1 cellular context compared by ENCODE assay signal in genomic region chr19:11535792-11536595, GRCh38.
TF ChIP-seq lines count a peak whose summit lies in the region.

No MANE protein-coding gene starts in this region.

TF ChIP-seq in HepG2, 621 proteins besides CTCF, POLR2A, EP300 and RAD21 (continued from another document and continues in another):
- TF ChIP-seq, protein P1, sequence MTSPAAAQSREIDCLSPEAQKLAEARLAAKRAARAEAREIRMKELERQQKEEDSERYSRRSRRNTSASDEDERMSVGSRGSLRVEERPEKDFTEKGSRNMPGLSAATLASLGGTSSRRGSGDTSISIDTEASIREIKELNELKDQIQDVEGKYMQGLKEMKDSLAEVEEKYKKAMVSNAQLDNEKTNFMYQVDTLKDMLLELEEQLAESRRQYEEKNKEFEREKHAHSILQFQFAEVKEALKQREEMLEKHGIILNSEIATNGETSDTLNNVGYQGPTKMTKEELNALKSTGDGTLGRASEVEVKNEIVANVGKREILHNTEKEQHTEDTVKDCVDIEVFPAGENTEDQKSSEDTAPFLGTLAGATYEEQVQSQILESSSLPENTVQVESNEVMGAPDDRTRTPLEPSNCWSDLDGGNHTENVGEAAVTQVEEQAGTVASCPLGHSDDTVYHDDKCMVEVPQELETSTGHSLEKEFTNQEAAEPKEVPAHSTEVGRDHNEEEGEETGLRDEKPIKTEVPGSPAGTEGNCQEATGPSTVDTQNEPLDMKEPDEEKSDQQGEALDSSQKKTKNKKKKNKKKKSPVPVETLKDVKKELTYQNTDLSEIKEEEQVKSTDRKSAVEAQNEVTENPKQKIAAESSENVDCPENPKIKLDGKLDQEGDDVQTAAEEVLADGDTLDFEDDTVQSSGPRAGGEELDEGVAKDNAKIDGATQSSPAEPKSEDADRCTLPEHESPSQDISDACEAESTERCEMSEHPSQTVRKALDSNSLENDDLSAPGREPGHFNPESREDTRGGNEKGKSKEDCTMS (CRISPR knock-in tag; conservative IDR thresholded peaks at IDR 0.05): no peak
- no peak for TF ChIP-seq GTF3A (CRISPR knock-in tag; conservative IDR thresholded peaks at IDR 0.05)
- no peak for TF ChIP-seq ZNF652 (CRISPR knock-in tag; IDR thresholded peaks at IDR 0.05; ENCODE audit: borderline replicate concordance, low read depth)
- TF ChIP-seq ZNF460 (CRISPR knock-in tag; IDR thresholded peaks at IDR 0.05; ENCODE audit: borderline replicate concordance): no peak
- no peak for TF ChIP-seq HNRNPLL (IDR thresholded peaks at IDR 0.05; ENCODE audit: low read depth, low read length, poor library complexity, severe bottlenecking)
- TF ChIP-seq ZFYVE20 (CRISPR knock-in tag; IDR thresholded peaks at IDR 0.05; ENCODE audit: borderline replicate concordance, low read depth): no peak
- TF ChIP-seq ZNF501 (CRISPR knock-in tag; IDR thresholded peaks at IDR 0.05): peak; percentile 67; the same call in 1 of the 2 replicates
- peak; percentile 19; the same call in 1 of the 2 replicates for TF ChIP-seq ZNF274 (CRISPR knock-in tag; IDR thresholded peaks at IDR 0.05)
- TF ChIP-seq RFXAP (CRISPR knock-in tag; IDR thresholded peaks at IDR 0.05; ENCODE audit: borderline replicate concordance): no peak; the same call in 1 of the 2 replicates
- TF ChIP-seq, protein P2, sequence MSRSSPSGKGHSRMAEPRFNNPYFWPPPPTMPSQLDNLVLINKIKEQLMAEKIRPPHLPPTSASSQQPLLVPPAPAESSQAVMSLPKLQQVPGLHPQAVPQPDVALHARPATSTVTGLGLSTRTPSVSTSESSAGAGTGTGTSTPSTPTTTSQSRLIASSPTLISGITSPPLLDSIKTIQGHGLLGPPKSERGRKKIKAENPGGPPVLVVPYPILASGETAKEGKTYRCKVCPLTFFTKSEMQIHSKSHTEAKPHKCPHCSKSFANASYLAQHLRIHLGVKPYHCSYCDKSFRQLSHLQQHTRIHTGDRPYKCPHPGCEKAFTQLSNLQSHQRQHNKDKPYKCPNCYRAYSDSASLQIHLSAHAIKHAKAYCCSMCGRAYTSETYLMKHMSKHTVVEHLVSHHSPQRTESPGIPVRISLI (CRISPR knock-in tag; IDR thresholded peaks at IDR 0.05; ENCODE audit: borderline replicate concordance): no peak
- TF ChIP-seq FIP1L1 (IDR thresholded peaks at IDR 0.05; ENCODE audit: borderline replicate concordance, insufficient read depth, low read depth, low read length): no peak
- TF ChIP-seq SIX4 (CRISPR knock-in tag; IDR thresholded peaks at IDR 0.05): no peak
- TF ChIP-seq ZNF20 (CRISPR knock-in tag; IDR thresholded peaks at IDR 0.05): no peak
- peak; percentile 54; the same call in 1 of the 2 replicates for TF ChIP-seq ZNF788 (CRISPR knock-in tag; IDR thresholded peaks at IDR 0.05; ENCODE audit: borderline replicate concordance)
- no peak for TF ChIP-seq KLF12 (CRISPR knock-in tag; IDR thresholded peaks at IDR 0.05; ENCODE audit: borderline replicate concordance)
- no peak for TF ChIP-seq RBAK (CRISPR knock-in tag; IDR thresholded peaks at IDR 0.05)
- TF ChIP-seq PCBP1 (IDR thresholded peaks at IDR 0.05; ENCODE audit: borderline replicate concordance, low read depth, low read length): 0 out of 2 replicates have a peak, but pooled peaks have one; percentile 48
- no peak for TF ChIP-seq AFF4 (CRISPR knock-in tag; IDR thresholded peaks at IDR 0.05)
- peak; percentile 58; the same call in 1 of the 2 replicates for TF ChIP-seq ZNF766 (CRISPR knock-in tag; IDR thresholded peaks at IDR 0.05; ENCODE audit: borderline replicate concordance)
- TF ChIP-seq YEATS4 (CRISPR knock-in tag; IDR thresholded peaks at IDR 0.05; ENCODE audit: borderline replicate concordance): peak; percentile 49; the same call in 1 of the 2 replicates
- peak; percentile 98 for TF ChIP-seq ZMYM2 (CRISPR knock-in tag; IDR thresholded peaks at IDR 0.05)
- no peak for TF ChIP-seq ZNF547 (CRISPR knock-in tag; IDR thresholded peaks at IDR 0.05)
- TF ChIP-seq PBX2 (CRISPR knock-in tag; IDR thresholded peaks at IDR 0.05): no peak
- TF ChIP-seq ZNF747 (CRISPR knock-in tag; IDR thresholded peaks at IDR 0.05; ENCODE audit: borderline replicate concordance): no peak
- TF ChIP-seq DMTF1 (CRISPR knock-in tag; IDR thresholded peaks at IDR 0.05): no peak
- no peak for TF ChIP-seq CEBPB (IDR thresholded peaks at IDR 0.05; ENCODE audit: borderline replicate concordance, low read depth, low read length)
- TF ChIP-seq PHF21A (CRISPR knock-in tag; IDR thresholded peaks at IDR 0.05): peak; percentile 40; the same call in 1 of the 2 replicates
- no peak for TF ChIP-seq JARID2 (CRISPR knock-in tag; IDR thresholded peaks at IDR 0.05; ENCODE audit: insufficient replicate concordance)
- TF ChIP-seq, protein P3, sequence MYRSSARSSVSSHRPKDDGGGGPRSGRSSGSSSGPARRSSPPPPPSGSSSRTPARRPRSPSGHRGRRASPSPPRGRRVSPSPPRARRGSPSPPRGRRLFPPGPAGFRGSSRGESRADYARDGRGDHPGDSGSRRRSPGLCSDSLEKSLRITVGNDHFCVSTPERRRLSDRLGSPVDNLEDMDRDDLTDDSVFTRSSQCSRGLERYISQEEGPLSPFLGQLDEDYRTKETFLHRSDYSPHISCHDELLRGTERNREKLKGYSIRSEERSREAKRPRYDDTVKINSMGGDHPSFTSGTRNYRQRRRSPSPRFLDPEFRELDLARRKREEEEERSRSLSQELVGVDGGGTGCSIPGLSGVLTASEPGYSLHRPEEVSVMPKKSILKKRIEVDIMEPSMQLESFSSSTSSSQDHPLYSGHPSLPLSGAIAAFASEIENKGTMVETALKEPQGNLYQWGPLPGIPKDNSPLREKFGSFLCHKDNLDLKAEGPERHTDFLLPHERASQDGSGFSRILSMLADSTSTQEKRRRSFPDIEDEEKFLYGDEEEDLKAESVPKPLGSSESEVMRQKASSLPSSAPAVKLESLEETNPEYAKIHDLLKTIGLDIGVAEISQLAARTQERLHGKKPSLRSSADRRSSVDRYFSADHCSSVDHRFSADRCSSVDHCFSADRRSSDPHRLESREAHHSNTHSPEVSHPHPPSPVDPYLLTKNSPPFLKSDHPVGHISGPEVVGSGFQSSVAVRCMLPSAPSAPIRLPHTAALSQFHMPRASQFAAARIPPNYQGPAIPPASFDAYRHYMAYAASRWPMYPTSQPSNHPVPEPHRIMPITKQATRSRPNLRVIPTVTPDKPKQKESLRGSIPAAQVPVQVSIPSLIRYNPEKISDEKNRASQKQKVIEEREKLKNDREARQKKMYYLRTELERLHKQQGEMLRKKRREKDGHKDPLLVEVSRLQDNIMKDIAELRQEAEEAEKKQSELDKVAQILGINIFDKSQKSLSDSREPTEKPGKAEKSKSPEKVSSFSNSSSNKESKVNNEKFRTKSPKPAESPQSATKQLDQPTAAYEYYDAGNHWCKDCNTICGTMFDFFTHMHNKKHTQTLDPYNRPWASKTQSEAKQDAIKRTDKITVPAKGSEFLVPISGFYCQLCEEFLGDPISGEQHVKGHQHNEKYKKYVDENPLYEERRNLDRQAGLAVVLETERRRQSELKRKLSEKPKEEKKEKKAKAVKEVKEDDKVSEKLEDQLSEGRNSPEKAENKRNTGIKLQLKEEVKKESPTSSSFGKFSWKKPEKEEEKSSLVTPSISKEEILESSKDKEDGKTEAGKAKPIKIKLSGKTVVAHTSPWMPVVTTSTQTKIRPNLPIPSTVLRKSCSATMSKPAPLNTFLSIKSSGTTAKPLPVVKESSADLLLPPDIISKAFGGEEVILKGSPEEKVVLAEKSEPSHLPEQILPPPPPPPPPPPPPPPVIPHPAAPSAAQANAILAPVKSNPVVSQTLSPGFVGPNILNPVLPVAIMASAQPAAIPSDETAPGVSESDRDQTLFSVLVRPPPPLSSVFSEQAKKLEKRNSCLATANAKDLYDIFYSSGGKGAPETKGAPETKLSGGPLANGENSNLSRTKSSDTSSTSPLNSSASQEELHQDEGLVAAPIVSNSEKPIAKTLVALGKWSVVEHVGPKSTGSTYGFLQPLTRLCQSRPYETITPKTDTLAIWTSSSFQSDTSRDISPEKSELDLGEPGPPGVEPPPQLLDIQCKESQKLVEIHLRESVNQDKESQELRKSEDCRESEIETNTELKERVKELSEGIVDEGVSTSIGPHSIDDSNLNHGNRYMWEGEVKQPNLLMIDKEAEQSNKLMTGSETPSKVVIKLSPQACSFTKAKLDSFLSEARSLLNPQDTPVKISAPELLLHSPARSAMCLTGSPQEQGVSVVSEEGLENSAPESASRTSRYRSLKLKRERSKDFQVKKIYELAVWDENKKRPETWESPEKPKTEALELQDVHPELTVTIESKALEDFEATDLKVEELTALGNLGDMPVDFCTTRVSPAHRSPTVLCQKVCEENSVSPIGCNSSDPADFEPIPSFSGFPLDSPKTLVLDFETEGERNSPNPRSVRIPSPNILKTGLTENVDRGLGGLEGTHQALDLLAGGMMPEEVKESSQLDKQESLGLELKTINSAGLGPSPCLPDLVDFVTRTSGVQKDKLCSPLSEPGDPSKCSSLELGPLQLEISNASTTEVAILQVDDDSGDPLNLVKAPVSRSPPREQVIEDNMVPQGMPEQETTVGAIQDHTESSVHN (CRISPR knock-in tag; IDR thresholded peaks at IDR 0.05): no peak
- 0 out of 2 replicates have a peak, but pooled peaks have one; percentile 40 for TF ChIP-seq SMAD3 (CRISPR knock-in tag; IDR thresholded peaks at IDR 0.05)
- TF ChIP-seq ZNF205 (CRISPR knock-in tag; IDR thresholded peaks at IDR 0.05): no peak
- no peak for TF ChIP-seq TBP (CRISPR knock-in tag; IDR thresholded peaks at IDR 0.05)
- no peak for TF ChIP-seq ZNF562 (CRISPR knock-in tag; IDR thresholded peaks at IDR 0.05; ENCODE audit: borderline replicate concordance)
- no peak for TF ChIP-seq ZNF761 (CRISPR knock-in tag; conservative IDR thresholded peaks at IDR 0.05)
- TF ChIP-seq LCORL (IDR thresholded peaks at IDR 0.05): no peak
- no peak for TF ChIP-seq LCORL (CRISPR knock-in tag; IDR thresholded peaks at IDR 0.05)
- no peak; the same call in 1 of the 2 replicates for TF ChIP-seq JUND (CRISPR knock-in tag; IDR thresholded peaks at IDR 0.05)
- no peak for TF ChIP-seq HNRNPUL1 (IDR thresholded peaks at IDR 0.05; ENCODE audit: low read depth, low read length)
- no peak for TF ChIP-seq HIVEP1 (CRISPR knock-in tag; IDR thresholded peaks at IDR 0.05)
- TF ChIP-seq ZNF558 (CRISPR knock-in tag; IDR thresholded peaks at IDR 0.05; ENCODE audit: borderline replicate concordance): no peak
- peak; percentile 39; the same call in 1 of the 2 replicates for TF ChIP-seq POGZ (CRISPR knock-in tag; IDR thresholded peaks at IDR 0.05)
- peak; percentile 22; the same call in 1 of the 2 replicates for TF ChIP-seq HDAC2 (CRISPR knock-in tag; IDR thresholded peaks at IDR 0.05)
